In the genomic region with DNA sequence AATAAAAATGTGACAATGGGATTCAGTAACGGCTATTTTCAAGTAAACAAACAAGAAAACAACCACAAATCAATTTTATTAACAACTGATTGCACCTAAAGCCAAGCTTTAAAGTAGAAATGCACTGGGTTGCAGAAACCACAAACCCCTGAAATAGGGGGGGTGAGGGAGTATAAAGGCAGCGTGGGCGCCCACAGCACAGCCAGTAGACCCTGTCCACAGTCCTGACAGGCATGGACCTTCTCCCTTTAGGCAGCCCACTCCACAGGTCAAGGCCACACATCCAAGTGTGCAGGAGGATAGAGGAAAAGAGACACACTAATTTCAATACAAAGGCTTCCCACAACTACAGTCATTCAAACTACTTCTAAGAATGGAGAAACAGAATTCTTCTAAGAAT, we compare ENCODE assay signal across 16 cellular contexts. TPM values are rescaled to one million over a fixed set of nuclear protein-coding genes. Genes with fewer than 3 reads are reported as not detected.
A peak's percentile ranks its signal among the peaks of the same experiment; 100 is the strongest.
DNase-seq lines count a peak whose midpoint lies in the region; ATAC-seq and TF ChIP-seq lines count a peak whose summit lies in the region.
"Had no signal": no experiment of that assay in that cellular context is flagged by ENCODE, and none has a peak within 500 bp of the region (broad histone marks: within the 10 kb centered on the region; RNA-seq: fewer than 3 reads in every experiment).

No MANE protein-coding gene starts in this region.

- H2AFZ ChIP-seq in DND-41 (ENCODE audit: low read depth, low read length): no peak overlapping the region

- H3K36me3 Mint-ChIP-seq in activated CD8-positive, alpha-beta T cell treated with anti-CD3 and anti-CD28 coated beads for 36 hours (ENCODE audit: low read depth): peaks cover 57% of the 10 kb centered on the region
- H3K36me3 Mint-ChIP-seq in immature natural killer cell: no peaks in the 10 kb centered on the region

- peak overlapping the region; percentile 22 for H3K4me3 Mint-ChIP-seq in activated CD8-positive, alpha-beta T cell treated with anti-CD3 and anti-CD28 coated beads for 36 hours
- peak overlapping the region in 4 of 5 donors; percentile 14 to 46 (median 34) for H3K4me3 Mint-ChIP-seq in immature natural killer cell

- CTCF ChIA-PET in activated CD8-positive, alpha-beta T cell treated with anti-CD3 and anti-CD28 coated beads for 36 hours (lab: Charles Lee): no interaction called here

- peak overlapping the region; percentile 97 for H3K27ac Mint-ChIP-seq in activated CD8-positive, alpha-beta T cell treated with anti-CD3 and anti-CD28 coated beads for 36 hours
- H3K27ac Mint-ChIP-seq in immature natural killer cell: peak overlapping the region in 3 of 6 donors; percentile 19 to 77 (median 36)

- H3K9me3 ChIP-seq in BLaER1 treated with 17β-estradiol and CSF1 and Interleukin-3, amounts not matched to agents 10 nM and 100 nM (replicated peaks in 1 of 11): peaks cover 0 to 5% (median 4%) of the 10 kb centered on the region in 11 experiments; a peak in 10 of 22 replicates
- H3K9me3 ChIP-seq in DND-41 (ENCODE audit: insufficient read depth, low read length, severe bottlenecking) (no peaks in the 10 kb centered on the region), BE2C (no peaks in the 10 kb centered on the region)
- H3K9me3 ChIP-seq: pancreas, Peyer's patch had no signal

- no peaks in the 10 kb centered on the region for H3K9me3 Mint-ChIP-seq in activated CD8-positive, alpha-beta T cell treated with anti-CD3 and anti-CD28 coated beads for 36 hours
- H3K9me3 Mint-ChIP-seq in immature natural killer cell: no peaks in the 10 kb centered on the region

- DNase-seq in DND-41: no peak
- peak; percentile 45 for DNase-seq in activated CD8-positive, alpha-beta T cell treated with anti-CD3 and anti-CD28 coated beads for 36 hours
- no peak for DNase-seq in immature natural killer cell
- DNase-seq in BE2C: no peak
- DNase-seq in inferior parietal cortex (ENCODE audit: extremely low spot score): no peak
- DNase-seq: foreskin fibroblast; MV-4-11; NCI-H2081 treated with DMSO at 0.1 percent for 48 hours; NCI-H524 treated with DMSO at 0.1 percent for 48 hours; pancreas; Peyer's patch; stimulated activated CD4-positive, alpha-beta T cell treated with anti-CD3 and anti-CD28 coated beads, Interleukin-4, amount 100 ng/mL, for 4 hours; SW 1271 had no signal

- H3K4me1 Mint-ChIP-seq in activated CD8-positive, alpha-beta T cell treated with anti-CD3 and anti-CD28 coated beads for 36 hours (ENCODE audit: low read depth): peaks cover 95% of the 10 kb centered on the region
- H3K4me1 Mint-ChIP-seq in immature natural killer cell: peaks cover 84 to 98% of the 10 kb centered on the region in 2 donors

- H3K79me2 ChIP-seq in DND-41 (ENCODE audit: insufficient read depth, low read length): peaks cover 79% of the 10 kb centered on the region

- H4K20me1 ChIP-seq in BLaER1 treated with 17β-estradiol and CSF1 and Interleukin-3, amounts not matched to agents 10 nM and 100 nM: peaks cover 45 to 96% (median 78%) of the 10 kb centered on the region in 11 experiments; a peak in 21 of 22 replicates
- H4K20me1 ChIP-seq in DND-41 (ENCODE audit: insufficient read depth, low read length): peaks cover 63% of the 10 kb centered on the region

- POLR2A ChIA-PET in activated CD8-positive, alpha-beta T cell treated with anti-CD3 and anti-CD28 coated beads for 36 hours (lab: Charles Lee): interaction anchor here (0.9 to 1.0 kb wide), 2 partner anchors 37 to 47 kb away, joined by 3 read pairs; no protein-coding TSS in a partner anchor

- H3K27me3 ChIP-seq in BLaER1 treated with 17β-estradiol and CSF1 and Interleukin-3, amounts not matched to agents 10 nM and 100 nM: no peaks in the 10 kb centered on the region
- no peaks in the 10 kb centered on the region for H3K27me3 ChIP-seq in DND-41 (ENCODE audit: insufficient read depth, low read length, poor library complexity)
- no peaks in the 10 kb centered on the region for H3K27me3 ChIP-seq in BE2C
- H3K27me3 ChIP-seq: pancreas, Peyer's patch had no signal

- H3K27me3 Mint-ChIP-seq in activated CD8-positive, alpha-beta T cell treated with anti-CD3 and anti-CD28 coated beads for 36 hours: no peaks in the 10 kb centered on the region
- H3K27me3 Mint-ChIP-seq in immature natural killer cell (ENCODE audit: low read depth in 3 of 3): peaks cover 0 to 2% (median 0%) of the 10 kb centered on the region in 3 donors

- peak overlapping the region in 4 of 11 experiments; percentile 4 to 15 (median 5); a peak in 4 of 22 replicates for H3K9ac ChIP-seq in BLaER1 treated with 17β-estradiol and CSF1 and Interleukin-3, amounts not matched to agents 10 nM and 100 nM
- no peak overlapping the region for H3K9ac ChIP-seq in DND-41 (ENCODE audit: low read depth, low read length)

- H3K36me3 ChIP-seq in BLaER1 treated with 17β-estradiol and CSF1 and Interleukin-3, amounts not matched to agents 10 nM and 100 nM: peaks cover 0 to 21% (median 8%) of the 10 kb centered on the region in 11 experiments; a peak in 15 of 22 replicates
- H3K36me3 ChIP-seq in DND-41 (ENCODE audit: insufficient read depth, low read length): no peaks in the 10 kb centered on the region
- no peaks in the 10 kb centered on the region for H3K36me3 ChIP-seq in BE2C
- H3K36me3 ChIP-seq: pancreas, Peyer's patch had no signal

- H3K27ac ChIP-seq in BLaER1 treated with 17β-estradiol and CSF1 and Interleukin-3, amounts not matched to agents 10 nM and 100 nM: peak overlapping the region in 6 of 11 experiments; percentile 8 to 34 (median 20); a peak in 6 of 22 replicates
- H3K27ac ChIP-seq in DND-41 (ENCODE audit: low read length): no peak overlapping the region
- H3K27ac ChIP-seq: pancreas, Peyer's patch had no signal

- peak overlapping the region; percentile 27 to 89 (median 74) for H3K4me2 ChIP-seq in BLaER1 treated with 17β-estradiol and CSF1 and Interleukin-3, amounts not matched to agents 10 nM and 100 nM
- H3K4me2 ChIP-seq in DND-41 (ENCODE audit: insufficient read depth, low read length): no peak overlapping the region

- H3K4me3 ChIP-seq in BLaER1 treated with 17β-estradiol and CSF1 and Interleukin-3, amounts not matched to agents 10 nM and 100 nM: no peak overlapping the region
- H3K4me3 ChIP-seq in DND-41 (ENCODE audit: low read depth in 1 of 2, low read length in 2 of 2) (no peak overlapping the region), BE2C (ENCODE audit: low read depth, low read length) (no peak overlapping the region)
- H3K4me3 ChIP-seq: pancreas, Peyer's patch had no signal

- TF ChIP-seq CTCF in DND-41 (IDR thresholded peaks at IDR 0.05; ENCODE audit: borderline replicate concordance, extremely low read depth, low read length, poor library complexity, severe bottlenecking) (no peak), BE2C (IDR thresholded peaks at IDR 0.05; ENCODE audit: low read depth, low read length) (no peak)
- no peak for TF ChIP-seq CTCF in activated CD8-positive, alpha-beta T cell treated with anti-CD3 and anti-CD28 coated beads for 36 hours (IDR thresholded peaks at IDR 0.05)

- intact Hi-C loops in activated CD8-positive, alpha-beta T cell treated with anti-CD3 and anti-CD28 coated beads for 36 hours (cut with micrococcal nuclease): loop anchor here (5.0 kb wide), 1 partner anchor 36 kb away; no protein-coding TSS in a partner anchor

- peaks cover 86 to 99% (median 95%) of the 10 kb centered on the region in 10 experiments for H3K4me1 ChIP-seq in BLaER1 treated with 17β-estradiol and CSF1 and Interleukin-3, amounts not matched to agents 10 nM and 100 nM
- H3K4me1 ChIP-seq in DND-41 (ENCODE audit: insufficient read depth, low read length) (peaks cover 63% of the 10 kb centered on the region), BE2C (peaks cover 17% of the 10 kb centered on the region)

- ATAC-seq in DND-41 (ENCODE audit: insufficient read depth, low read depth): peak; percentile 15; the same call in 1 of the 3 replicates
- ATAC-seq in activated CD8-positive, alpha-beta T cell treated with anti-CD3 and anti-CD28 coated beads for 36 hours: peak; percentile 2
- ATAC-seq in HG02938 (IDR thresholded peaks at IDR 0.05; ENCODE audit: unreplicated experiment): no peak
- ATAC-seq: left lobe of liver, pancreas had no signal

RNA-seq across cellular contexts. Expression of a gene that starts 48.8 kb away (rescaled TPM):
- total RNA-seq in activated CD8-positive, alpha-beta T cell treated with anti-CD3 and anti-CD28 coated beads for 36 hours: 10 to 100 TPM; 57.9 to 58.3 TPM
- 1 to 10 TPM; 2.8 to 4.0 (median 2.8) TPM for polyA plus RNA-seq in immature natural killer cell
- 51.3 TPM for polyA plus RNA-seq in BE2C (2012; ENCODE audit: insufficient read depth, insufficient read length, low read depth)
